Comparison of ENCODE assay signal across 23 cellular contexts in the genomic region with DNA sequence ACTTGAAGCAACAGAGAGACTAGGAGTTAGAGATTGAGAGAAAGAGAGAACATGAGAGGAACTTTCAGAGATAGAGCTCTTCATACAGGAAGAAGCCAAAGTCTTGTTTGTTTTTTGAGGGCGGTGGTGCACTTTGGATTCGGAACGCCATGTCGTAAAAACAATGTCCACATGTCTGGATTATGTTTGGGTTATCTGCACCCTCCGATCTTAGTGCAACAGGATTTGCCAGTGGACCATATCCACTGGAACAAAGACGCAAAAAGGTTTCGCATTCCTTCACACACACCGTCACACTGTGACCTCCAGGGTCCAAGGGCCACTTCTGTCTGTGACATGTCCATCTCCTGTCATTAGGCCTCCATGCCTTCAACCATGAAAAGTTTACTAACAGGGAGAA.
"Had no signal": no experiment of that assay in that cellular context is flagged by ENCODE, and none has a peak within 500 bp of the region (broad histone marks: within the 10 kb centered on the region; RNA-seq: fewer than 3 reads in every experiment).

No MANE protein-coding gene starts in this region.

- H3K4me2 ChIP-seq: neural progenitor cell had no signal

- H3K9me3 Mint-ChIP-seq: natural killer cell; stimulated activated effector memory CD8-positive, alpha-beta T cell treated with anti-CD3 and anti-CD28 coated beads, Interleukin-12 subunit alpha, Interleukin-12 subunit beta, amount 100 ng/mL, for 72 hours had no signal

- H3K36me3 Mint-ChIP-seq: natural killer cell; neural progenitor cell; stimulated activated effector memory CD8-positive, alpha-beta T cell treated with anti-CD3 and anti-CD28 coated beads, Interleukin-12 subunit alpha, Interleukin-12 subunit beta, amount 100 ng/mL, for 72 hours had no signal

- H3K4me3 ChIP-seq: dorsolateral prefrontal cortex, heart left ventricle, left ventricle myocardium inferior, neural progenitor cell, ovary, suprapubic skin, thyroid gland, upper lobe of right lung, vagina had no signal

- DNase-seq: cortex of kidney; dorsolateral prefrontal cortex; effector CD8-positive, alpha-beta T cell; foreskin melanocyte; heart left ventricle; hypothalamus; islet precursor cell; left ventricle myocardium inferior; mammary epithelial cell; natural killer cell; nucleus accumbens; ovary; right cardiac atrium; stimulated activated CD4-positive, alpha-beta T cell treated with anti-CD3 and anti-CD28 coated beads, Interleukin-4, amount 100 ng/mL, for 1 hour; stimulated activated CD8-positive, alpha-beta memory T cell treated with anti-CD3 and anti-CD28 coated beads, Interleukin-4, amount 100 ng/mL, for 48 hours; stimulated activated naive CD8-positive, alpha-beta T cell treated with anti-CD3 and anti-CD28 coated beads, Interleukin-15, Interleukin-2, amounts not matched to agents 100 U/mL and 50 U/mL, for 24 hours; thyroid gland; upper lobe of right lung had no signal

- H3K27ac Mint-ChIP-seq: natural killer cell; neural progenitor cell; progenitor cell of endocrine pancreas; stimulated activated effector memory CD8-positive, alpha-beta T cell treated with anti-CD3 and anti-CD28 coated beads, Interleukin-12 subunit alpha, Interleukin-12 subunit beta, amount 100 ng/mL, for 72 hours had no signal

- H3K4me1 Mint-ChIP-seq: natural killer cell; neural progenitor cell; stimulated activated effector memory CD8-positive, alpha-beta T cell treated with anti-CD3 and anti-CD28 coated beads, Interleukin-12 subunit alpha, Interleukin-12 subunit beta, amount 100 ng/mL, for 72 hours had no signal

- H2AFZ ChIP-seq: neural progenitor cell had no signal

- H3K4me3 Mint-ChIP-seq: natural killer cell; neural progenitor cell; stimulated activated effector memory CD8-positive, alpha-beta T cell treated with anti-CD3 and anti-CD28 coated beads, Interleukin-12 subunit alpha, Interleukin-12 subunit beta, amount 100 ng/mL, for 72 hours had no signal

- H3K36me3 ChIP-seq: heart left ventricle, left ventricle myocardium inferior, neural progenitor cell, ovary, suprapubic skin, thyroid gland, upper lobe of right lung, vagina had no signal

- H3K9me3 ChIP-seq: ovary, suprapubic skin, thyroid gland, upper lobe of right lung, vagina had no signal

- H3K4me1 ChIP-seq: heart left ventricle, left ventricle myocardium inferior, neural progenitor cell, suprapubic skin, thyroid gland, upper lobe of right lung, vagina had no signal

- H3K27me3 ChIP-seq: neural progenitor cell, ovary, suprapubic skin, thyroid gland, upper lobe of right lung, vagina had no signal

- H3K27ac ChIP-seq: dorsolateral prefrontal cortex, heart left ventricle, left ventricle myocardium inferior, neural progenitor cell, ovary, suprapubic skin, thyroid gland, upper lobe of right lung, vagina had no signal

- H3K9ac ChIP-seq: neural progenitor cell had no signal

- H3K27me3 Mint-ChIP-seq: progenitor cell of endocrine pancreas had no signal
